In the genomic region with DNA sequence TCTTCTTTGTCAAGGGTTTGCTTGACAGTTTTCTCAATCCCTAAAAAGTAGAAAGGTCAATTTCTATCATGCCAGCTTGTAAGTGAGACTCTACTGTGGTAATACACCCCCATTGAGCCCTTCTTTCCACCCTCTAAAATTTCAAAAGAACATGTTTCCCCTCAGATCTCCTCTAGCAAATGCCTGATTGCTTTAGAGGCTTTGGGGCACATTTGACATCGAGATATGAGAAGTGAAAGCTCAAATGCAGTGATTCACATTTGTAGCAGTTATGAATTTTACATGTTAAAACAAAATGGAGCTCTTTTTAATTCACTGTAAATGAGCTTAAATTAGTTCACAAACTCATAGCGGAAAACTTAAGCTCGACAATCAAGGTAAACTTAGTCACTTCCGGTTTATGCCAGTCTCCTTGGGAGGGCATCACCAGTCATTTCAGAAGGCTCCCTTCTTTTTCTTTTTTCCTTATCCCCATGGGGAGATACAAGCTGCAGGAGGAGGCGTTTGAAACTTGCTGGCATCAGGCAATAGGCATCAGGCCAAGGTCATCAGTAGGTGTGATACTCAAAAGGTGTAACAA, we compare ENCODE assay signal across 20 cellular contexts. TPM values are rescaled to one million over a fixed set of nuclear protein-coding genes. Genes with fewer than 3 reads are reported as not detected.
DNase-seq lines count a peak whose midpoint lies in the region; ATAC-seq, FAIRE-seq and TF ChIP-seq lines count a peak whose summit lies in the region.
"Had no signal": no experiment of that assay in that cellular context is flagged by ENCODE, and none has a peak within 500 bp of the region (broad histone marks: within the 10 kb centered on the region; RNA-seq: fewer than 3 reads in every experiment).

No MANE protein-coding gene starts in this region.

- no peaks in the 10 kb centered on the region for H3K36me3 ChIP-seq in OCI-LY7 (ENCODE audit: insufficient read depth, low read length)
- H3K36me3 ChIP-seq: ovary, SJCRH30, thoracic aorta had no signal

- no peak overlapping the region for H3K4me3 ChIP-seq in OCI-LY7 (ENCODE audit: low read depth, low read length, poor library complexity, severe bottlenecking)
- H3K4me3 ChIP-seq: ovary, SJCRH30, thoracic aorta had no signal

- H2AFZ ChIP-seq in OCI-LY7 (ENCODE audit: low read length) = peak overlapping the region; percentile 89

- no peaks in the 10 kb centered on the region for H3K79me2 ChIP-seq in OCI-LY7 (ENCODE audit: insufficient read depth, low read depth, low read length)

- no peak overlapping the region for H3K4me3 Mint-ChIP-seq in activated CD4-positive, alpha-beta T cell treated with anti-CD3 and anti-CD28 coated beads for 36 hours
- H3K4me3 Mint-ChIP-seq in dendritic cell treated with granulocyte-macrophage colony-stimulating factor and Interleukin-4, amounts not matched to agents 40 ng/mL and 50 ng/mL, for 4 days = no peak overlapping the region
- no peak overlapping the region for H3K4me3 Mint-ChIP-seq in nephron progenitor cell
- H3K4me3 Mint-ChIP-seq in glutamatergic neuron (ENCODE audit: unreplicated experiment) = no peak overlapping the region
- H3K4me3 Mint-ChIP-seq: T-helper 1 cell treated with Interleukin-12 subunit alpha and Interleukin-12 subunit beta and Interleukin-4 antibody, amounts not matched to agents 30 μg/mL and 1 μg/mL, for 36 hours had no signal

- peak overlapping the region; percentile 82 for H3K27ac Mint-ChIP-seq in activated CD4-positive, alpha-beta T cell treated with anti-CD3 and anti-CD28 coated beads for 36 hours
- peak overlapping the region; percentile 87 for H3K27ac Mint-ChIP-seq in dendritic cell treated with granulocyte-macrophage colony-stimulating factor and Interleukin-4, amounts not matched to agents 40 ng/mL and 50 ng/mL, for 4 days
- H3K27ac Mint-ChIP-seq in nephron progenitor cell = no peak overlapping the region
- no peak overlapping the region for H3K27ac Mint-ChIP-seq in glutamatergic neuron (ENCODE audit: unreplicated experiment)
- H3K27ac Mint-ChIP-seq: T-helper 1 cell treated with Interleukin-12 subunit alpha and Interleukin-12 subunit beta and Interleukin-4 antibody, amounts not matched to agents 30 μg/mL and 1 μg/mL, for 36 hours had no signal

- H3K27me3 Mint-ChIP-seq in activated CD4-positive, alpha-beta T cell treated with anti-CD3 and anti-CD28 coated beads for 36 hours = no peaks in the 10 kb centered on the region
- H3K27me3 Mint-ChIP-seq in dendritic cell treated with granulocyte-macrophage colony-stimulating factor and Interleukin-4, amounts not matched to agents 40 ng/mL and 50 ng/mL, for 4 days = no peaks in the 10 kb centered on the region
- H3K27me3 Mint-ChIP-seq in nephron progenitor cell (ENCODE audit: low read depth, poor library complexity) (no peaks in the 10 kb centered on the region), glutamatergic neuron (ENCODE audit: unreplicated experiment) (no peaks in the 10 kb centered on the region)

- H3K9me3 Mint-ChIP-seq in activated CD4-positive, alpha-beta T cell treated with anti-CD3 and anti-CD28 coated beads for 36 hours (ENCODE audit: low read depth) = no peaks in the 10 kb centered on the region
- H3K9me3 Mint-ChIP-seq in dendritic cell treated with granulocyte-macrophage colony-stimulating factor and Interleukin-4, amounts not matched to agents 40 ng/mL and 50 ng/mL, for 4 days = no peaks in the 10 kb centered on the region
- H3K9me3 Mint-ChIP-seq in nephron progenitor cell (no peaks in the 10 kb centered on the region), glutamatergic neuron (ENCODE audit: unreplicated experiment) (no peaks in the 10 kb centered on the region)
- H3K9me3 Mint-ChIP-seq: T-helper 1 cell treated with Interleukin-12 subunit alpha and Interleukin-12 subunit beta and Interleukin-4 antibody, amounts not matched to agents 30 μg/mL and 1 μg/mL, for 36 hours had no signal

- H3K9me2 ChIP-seq in OCI-LY7 (ENCODE audit: insufficient read depth, low read length) = no peaks in the 10 kb centered on the region

- peaks cover 27% of the 10 kb centered on the region for H3K4me1 Mint-ChIP-seq in activated CD4-positive, alpha-beta T cell treated with anti-CD3 and anti-CD28 coated beads for 36 hours
- H3K4me1 Mint-ChIP-seq in dendritic cell treated with granulocyte-macrophage colony-stimulating factor and Interleukin-4, amounts not matched to agents 40 ng/mL and 50 ng/mL, for 4 days (ENCODE audit: low read depth) = peaks cover 62% of the 10 kb centered on the region
- H3K4me1 Mint-ChIP-seq in nephron progenitor cell (no peaks in the 10 kb centered on the region), glutamatergic neuron (ENCODE audit: low read depth, unreplicated experiment) (no peaks in the 10 kb centered on the region)

- no peak overlapping the region for H3K27ac ChIP-seq in OCI-LY7 (ENCODE audit: low read depth, low read length, poor library complexity, severe bottlenecking)
- H3K27ac ChIP-seq: ovary, SJCRH30, thoracic aorta, VCaP had no signal

- peak; percentile 33 for DNase-seq in activated CD4-positive, alpha-beta T cell treated with anti-CD3 and anti-CD28 coated beads for 36 hours
- no peak for DNase-seq in activated CD4-positive, alpha-beta T cell treated with anti-CD3 and anti-CD28 coated beads for 1 hour
- DNase-seq in GM12892 (ENCODE audit: insufficient read length) = no peak
- DNase-seq in OCI-LY7 (ENCODE audit: low spot score) = peak; percentile 21
- no peak for DNase-seq in nephron progenitor cell
- DNase-seq in glutamatergic neuron = no peak
- no peak for DNase-seq in SHP77 treated with DMSO at 0.1 percent for 48 hours (lab: John Stamatoyannopoulos, UW)
- DNase-seq: effector CD8-positive, alpha-beta T cell; foreskin melanocyte; mammary epithelial cell; NCI-H1436 treated with DMSO at 0.1 percent for 48 hours; NCI-H526; ovary; right cardiac atrium; SJCRH30 had no signal

- peak; percentile 86 for ATAC-seq in activated CD4-positive, alpha-beta T cell treated with anti-CD3 and anti-CD28 coated beads for 36 hours
- ATAC-seq: right cardiac atrium had no signal

- no TSS peak for BruUV-seq in OCI-LY7 (replicated peaks; lab: Mats Ljungman, UMichigan)

- TF ChIP-seq POLR2A in GM12892 (IDR thresholded peaks at IDR 0.05; ENCODE audit: low read depth, low read length) = no peak

- CTCF ChIA-PET in activated CD4-positive, alpha-beta T cell treated with anti-CD3 and anti-CD28 coated beads for 36 hours (lab: Charles Lee) = interaction anchor here (0.8 to 2.2 kb wide), 11 partner anchors 10 to 155 kb away, joined by 3 to 20 read pairs (median 5); a partner anchor contains a TSS
- CTCF ChIA-PET in OCI-LY7 (lab: Charles Lee; ENCODE audit: unreplicated experiment) = no interaction called here

- peak overlapping the region; percentile 6; the same call in 1 of the 2 replicates for H3K4me2 ChIP-seq in OCI-LY7 (ENCODE audit: low read length)

- intact Hi-C loops in activated CD4-positive, alpha-beta T cell treated with anti-CD3 and anti-CD28 coated beads for 36 hours (cut with DNase I, micrococcal nuclease) = loop anchor here (1.0 to 2.0 kb wide), 6 partner anchors 16 to 68 kb away; a partner anchor contains a TSS
- intact Hi-C loops in OCI-LY7 (cut with micrococcal nuclease; ENCODE audit: unreplicated experiment) = no loop called here
- intact Hi-C loops in dendritic cell treated with granulocyte-macrophage colony-stimulating factor and Interleukin-4, amounts not matched to agents 40 ng/mL and 50 ng/mL, for 4 days (cut with micrococcal nuclease) = loop anchor here (5.0 kb wide), 2 partner anchors 58 to 137 kb away; no protein-coding TSS in a partner anchor

- H3K36me3 Mint-ChIP-seq in activated CD4-positive, alpha-beta T cell treated with anti-CD3 and anti-CD28 coated beads for 36 hours (ENCODE audit: low read depth) = no peaks in the 10 kb centered on the region
- H3K36me3 Mint-ChIP-seq in dendritic cell treated with granulocyte-macrophage colony-stimulating factor and Interleukin-4, amounts not matched to agents 40 ng/mL and 50 ng/mL, for 4 days (ENCODE audit: low read depth) = no peaks in the 10 kb centered on the region
- H3K36me3 Mint-ChIP-seq in nephron progenitor cell (ENCODE audit: low read depth) (no peaks in the 10 kb centered on the region), glutamatergic neuron (ENCODE audit: unreplicated experiment) (no peaks in the 10 kb centered on the region)

- POLR2A ChIA-PET in activated CD4-positive, alpha-beta T cell treated with anti-CD3 and anti-CD28 coated beads for 36 hours (lab: Charles Lee) = interaction anchor here (0.6 to 1.8 kb wide), 10 partner anchors 11 to 282 kb away, joined by 3 to 27 read pairs (median 6); a partner anchor contains a TSS
- POLR2A ChIA-PET in OCI-LY7 (lab: Charles Lee) = interaction anchor here (0.6 to 2.4 kb wide), 14 partner anchors 9 to 210 kb away, joined by 3 to 11 read pairs (median 4); a partner anchor contains a TSS

- no peak for TF ChIP-seq CTCF in OCI-LY7 (conservative IDR thresholded peaks at IDR 0.05; ENCODE audit: low read length)
- no peak for TF ChIP-seq CTCF in nephron progenitor cell (IDR thresholded peaks at IDR 0.05)
- no peak for TF ChIP-seq CTCF in glutamatergic neuron (IDR thresholded peaks at IDR 0.05; ENCODE audit: partially characterized antibody, unreplicated experiment)

- peak; percentile 44 for FAIRE-seq in GM12892 (lab: Jason Lieb, UNC)
- FAIRE-seq: A204.1 had no signal

- H4K20me1 ChIP-seq in OCI-LY7 (ENCODE audit: insufficient read depth, low read length) = no peaks in the 10 kb centered on the region

- peaks cover 12% of the 10 kb centered on the region for H3K4me1 ChIP-seq in OCI-LY7 (ENCODE audit: insufficient read depth, low read length, poor library complexity, severe bottlenecking)
- H3K4me1 ChIP-seq: SJCRH30 had no signal

- H3K9me3 ChIP-seq in OCI-LY7 (ENCODE audit: low read length) = no peaks in the 10 kb centered on the region
- H3K9me3 ChIP-seq: ovary, SJCRH30, thoracic aorta had no signal

RNA-seq across cellular contexts. Expression of a gene that starts 55.3 kb away (rescaled TPM):
- 10 to 100 TPM; 21.5 to 23.2 TPM for total RNA-seq in activated CD4-positive, alpha-beta T cell treated with anti-CD3 and anti-CD28 coated beads for 36 hours
- polyA plus RNA-seq in GM12892 (2012; ENCODE audit: missing spikeins) = 20.1 TPM
- total RNA-seq in OCI-LY7 (2014; rRNA removed; shearing (Covaris generic)) = 33.1 and 43.1 TPM in 2 replicates
- total RNA-seq in OCI-LY7 (2022) (30.3 and 33.9 TPM in 2 replicates), glutamatergic neuron (ENCODE audit: unreplicated experiment) (32.5 TPM)

Comparison
In these comparisons a context has a peak if more than half of its experiments do, and no peak if none do; other contexts are left out.
1. DNase-seq: peak in activated CD4-positive, alpha-beta T cell treated with anti-CD3 and anti-CD28 coated beads for 36 hours (single experiment) and OCI-LY7 (single experiment); none in activated CD4-positive, alpha-beta T cell treated with anti-CD3 and anti-CD28 coated beads for 1 hour (single experiment), GM12892 (single experiment), nephron progenitor cell (single experiment), glutamatergic neuron (single experiment) and SHP77 treated with DMSO at 0.1 percent for 48 hours (single experiment).
2. H3K27ac Mint-ChIP-seq: peak in activated CD4-positive, alpha-beta T cell treated with anti-CD3 and anti-CD28 coated beads for 36 hours (single experiment) and dendritic cell treated with granulocyte-macrophage colony-stimulating factor and Interleukin-4, amounts not matched to agents 40 ng/mL and 50 ng/mL, for 4 days (single experiment); none in nephron progenitor cell (single experiment) and glutamatergic neuron (single experiment).